Comparison of ENCODE assay signal across 12 cellular contexts in the genomic region with DNA sequence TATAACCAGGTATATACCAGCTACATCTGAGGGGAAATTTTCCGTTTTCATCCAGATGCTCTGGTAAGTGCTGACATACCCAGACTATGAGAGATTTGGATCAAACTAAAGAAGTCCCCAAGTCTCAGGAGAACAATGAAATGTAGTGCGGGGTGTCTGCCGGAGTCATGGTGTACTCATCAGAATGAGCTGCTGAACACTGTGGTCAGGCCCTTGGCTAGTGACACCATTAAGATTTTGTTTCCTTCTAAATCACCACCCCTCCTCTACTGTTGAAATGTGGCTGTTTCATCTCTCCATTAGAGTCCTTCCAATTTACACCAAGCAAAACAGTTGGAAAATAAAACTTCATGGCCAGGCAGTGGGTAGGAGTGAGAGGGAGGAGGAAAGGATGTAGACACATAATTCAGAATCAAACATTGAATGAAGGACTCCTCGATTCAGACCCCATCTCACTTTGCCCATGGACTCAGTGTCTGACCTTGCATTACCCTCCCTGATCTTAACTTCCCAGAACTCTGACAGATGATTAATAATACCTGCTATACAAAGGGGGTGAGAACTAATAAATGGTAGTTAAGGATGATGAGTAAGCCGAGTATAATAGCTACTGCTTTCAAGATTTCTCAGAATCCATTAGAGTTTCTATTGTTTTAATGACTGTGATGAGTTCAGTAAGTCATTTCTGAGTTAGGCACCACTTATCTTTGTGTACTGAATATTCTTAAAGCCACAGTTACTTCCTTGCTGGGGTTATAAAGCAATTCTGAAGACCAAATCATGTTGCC.
DNase-seq lines count a peak whose midpoint lies in the region; ATAC-seq, FAIRE-seq and TF ChIP-seq lines count a peak whose summit lies in the region.
"Had no signal": no experiment of that assay in that cellular context is flagged by ENCODE, and none has a peak within 500 bp of the region (broad histone marks: within the 10 kb centered on the region; RNA-seq: fewer than 3 reads in every experiment).

No MANE protein-coding gene starts in this region.

- no peak overlapping the region for H3K4me3 Mint-ChIP-seq in CD4-positive, CD25-positive, alpha-beta regulatory T cell
- H3K4me3 Mint-ChIP-seq in osteocyte (ENCODE audit: unreplicated experiment) = no peak overlapping the region
- no peak overlapping the region for H3K4me3 Mint-ChIP-seq in glutamatergic neuron (ENCODE audit: unreplicated experiment)
- H3K4me3 Mint-ChIP-seq: effector memory CD8-positive, alpha-beta T cell had no signal

- H3K9me3 ChIP-seq in CD4-positive, CD25-positive, alpha-beta regulatory T cell (ENCODE audit: control insufficient read depth in 2 of 2, low read length in 2 of 2) = no peaks in the 10 kb centered on the region
- H3K9me3 ChIP-seq in kidney (ENCODE audit: control insufficient read depth in 1 of 2, low read length in 2 of 2) = no peaks in the 10 kb centered on the region

- intact Hi-C loops in kidney (cut with DNase I) = no loop called here

- H3K36me3 Mint-ChIP-seq in CD4-positive, CD25-positive, alpha-beta regulatory T cell = peaks cover 12% of the 10 kb centered on the region
- H3K36me3 Mint-ChIP-seq in osteocyte (ENCODE audit: unreplicated experiment) = no peaks in the 10 kb centered on the region
- no peaks in the 10 kb centered on the region for H3K36me3 Mint-ChIP-seq in glutamatergic neuron (ENCODE audit: unreplicated experiment)

- H3K9me3 Mint-ChIP-seq in CD4-positive, CD25-positive, alpha-beta regulatory T cell = no peaks in the 10 kb centered on the region
- H3K9me3 Mint-ChIP-seq in osteocyte (ENCODE audit: unreplicated experiment) = no peaks in the 10 kb centered on the region
- peaks cover 1% of the 10 kb centered on the region for H3K9me3 Mint-ChIP-seq in glutamatergic neuron (ENCODE audit: unreplicated experiment)
- H3K9me3 Mint-ChIP-seq: effector memory CD8-positive, alpha-beta T cell had no signal

- peak in 1 of 3 donors; percentile 58 for DNase-seq in CD4-positive, CD25-positive, alpha-beta regulatory T cell
- DNase-seq in M059J (ENCODE audit: low read depth) (peak; percentile 82), coronary artery (ENCODE audit: low spot score) (no peak), osteocyte (ENCODE audit: extremely low spot score, unreplicated experiment) (no peak), hippocampal formation (lab: John Stamatoyannopoulos, UW) (no peak), kidney (no peak), glutamatergic neuron (no peak)
- DNase-seq: activated effector memory CD4-positive, alpha-beta T cell treated with Interleukin-2 at 50 U/mL for 16 hours; effector memory CD8-positive, alpha-beta T cell; NCI-H187 treated with DMSO at 0.1 percent for 48 hours; PC-3 had no signal

- ATAC-seq in CD4-positive, CD25-positive, alpha-beta regulatory T cell (ENCODE audit: low read depth in 2 of 2) = peak; percentile 67 to 85
- no peak for ATAC-seq in GM19467 (IDR thresholded peaks at IDR 0.05; ENCODE audit: unreplicated experiment)
- ATAC-seq: effector memory CD8-positive, alpha-beta T cell; PC-3 had no signal

- peaks cover 4% of the 10 kb centered on the region for H3K4me1 ChIP-seq in CD4-positive, CD25-positive, alpha-beta regulatory T cell (ENCODE audit: control insufficient read depth, insufficient read depth, low read length, poor library complexity, severe bottlenecking)
- H3K4me1 ChIP-seq in kidney (ENCODE audit: control insufficient read depth in 1 of 2, insufficient read depth in 1 of 2, low read depth in 1 of 2, low read length in 2 of 2) = peaks cover 15 to 19% of the 10 kb centered on the region in 2 donors

- H3K27me3 ChIP-seq in CD4-positive, CD25-positive, alpha-beta regulatory T cell (ENCODE audit: control insufficient read depth, insufficient read depth, low read length) = no peaks in the 10 kb centered on the region

- H3K27ac Mint-ChIP-seq in CD4-positive, CD25-positive, alpha-beta regulatory T cell = peak overlapping the region in 2 of 3 donors; percentile 53 to 87
- H3K27ac Mint-ChIP-seq in osteocyte (ENCODE audit: unreplicated experiment) = peak overlapping the region; percentile 73
- no peak overlapping the region for H3K27ac Mint-ChIP-seq in glutamatergic neuron (ENCODE audit: unreplicated experiment)
- H3K27ac Mint-ChIP-seq: effector memory CD8-positive, alpha-beta T cell had no signal

- no peak overlapping the region for H3K27ac ChIP-seq in CD4-positive, CD25-positive, alpha-beta regulatory T cell (ENCODE audit: insufficient read depth, low read length, poor library complexity, severe bottlenecking)
- H3K27ac ChIP-seq in coronary artery (peak overlapping the region; percentile 8 to 83), kidney (ENCODE audit: low read depth in 2 of 2, low read length in 2 of 2) (peak overlapping the region in 1 of 2 donors; percentile 13)

- H3K27me3 Mint-ChIP-seq in CD4-positive, CD25-positive, alpha-beta regulatory T cell = no peaks in the 10 kb centered on the region
- H3K27me3 Mint-ChIP-seq in osteocyte (ENCODE audit: unreplicated experiment) = no peaks in the 10 kb centered on the region
- no peaks in the 10 kb centered on the region for H3K27me3 Mint-ChIP-seq in glutamatergic neuron (ENCODE audit: unreplicated experiment)
- H3K27me3 Mint-ChIP-seq: effector memory CD8-positive, alpha-beta T cell had no signal

- no peak for TF ChIP-seq CTCF in coronary artery (IDR thresholded peaks at IDR 0.05)
- TF ChIP-seq CTCF in osteocyte (IDR thresholded peaks at IDR 0.05) = no peak
- TF ChIP-seq CTCF in kidney (IDR thresholded peaks at IDR 0.05; ENCODE audit: borderline replicate concordance, extremely low read depth, insufficient read depth) = no peak
- no peak for TF ChIP-seq CTCF in glutamatergic neuron (IDR thresholded peaks at IDR 0.05; ENCODE audit: partially characterized antibody, unreplicated experiment)

- no peaks in the 10 kb centered on the region for H3K36me3 ChIP-seq in CD4-positive, CD25-positive, alpha-beta regulatory T cell (ENCODE audit: control insufficient read depth, insufficient read depth, low read length)
- no peaks in the 10 kb centered on the region for H3K36me3 ChIP-seq in kidney (ENCODE audit: control insufficient read depth in 1 of 2, insufficient read depth in 2 of 2, low read length in 2 of 2)

- no peak for FAIRE-seq in kidney (lab: Jason Lieb, UNC)

- H3K4me1 Mint-ChIP-seq in CD4-positive, CD25-positive, alpha-beta regulatory T cell = peaks cover 8 to 21% (median 14%) of the 10 kb centered on the region in 4 donors
- H3K4me1 Mint-ChIP-seq in osteocyte (ENCODE audit: unreplicated experiment) (peaks cover 43% of the 10 kb centered on the region), glutamatergic neuron (ENCODE audit: low read depth, unreplicated experiment) (peaks cover 6% of the 10 kb centered on the region)

- no peak overlapping the region for H3K4me3 ChIP-seq in CD4-positive, CD25-positive, alpha-beta regulatory T cell (ENCODE audit: low read depth, low read length)
- H3K4me3 ChIP-seq in coronary artery (no peak overlapping the region), kidney (ENCODE audit: low read length in 2 of 2) (no peak overlapping the region)

- no peak overlapping the region for H3K9ac ChIP-seq in kidney (ENCODE audit: low read length in 2 of 2)
